12 cellular contexts compared by ENCODE assay signal in the genomic region with DNA sequence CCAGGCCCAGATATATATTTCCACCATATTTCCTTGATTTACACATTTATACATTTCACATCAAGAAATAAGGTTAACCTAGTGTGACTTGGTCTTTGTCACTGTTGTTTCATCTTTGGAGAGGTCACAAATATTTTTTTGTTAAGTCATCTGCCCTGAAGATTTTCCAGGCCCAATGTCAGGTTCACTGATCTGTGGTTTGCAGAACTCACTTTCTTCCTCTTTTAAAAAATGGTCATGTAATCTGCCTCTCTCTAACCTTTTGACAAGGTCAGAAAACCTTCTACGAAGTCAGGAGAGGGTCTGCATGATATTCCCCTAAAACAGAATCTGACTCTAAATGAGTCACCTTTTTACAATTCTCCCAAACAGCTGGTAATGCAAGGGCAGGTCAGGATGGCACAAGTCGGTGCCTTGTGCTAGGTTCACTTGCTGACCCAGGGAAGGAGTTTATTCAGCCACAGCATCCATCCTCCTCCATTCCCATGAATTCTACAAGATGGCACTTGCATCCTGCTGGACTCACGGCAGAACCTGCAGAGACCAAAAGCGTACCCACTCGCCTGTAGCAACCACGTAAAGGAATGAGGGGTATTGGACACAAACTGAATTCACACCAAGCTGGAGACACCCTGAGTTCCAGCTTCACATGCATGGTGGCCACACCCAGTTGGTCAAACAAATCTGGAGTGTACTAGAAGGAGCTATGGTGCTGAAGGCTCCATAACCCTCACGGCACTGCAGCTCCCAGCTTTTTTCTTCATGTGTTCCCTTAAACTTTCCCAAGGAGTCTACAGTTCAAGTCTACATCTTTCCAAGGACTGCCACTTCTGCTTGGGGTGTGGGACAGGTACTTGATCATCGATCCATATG. TPM values are rescaled to one million over a fixed set of nuclear protein-coding genes. Genes with fewer than 3 reads are reported as not detected.
DNase-seq lines count a peak whose midpoint lies in the region; ATAC-seq and TF ChIP-seq lines count a peak whose summit lies in the region.
"Had no signal": no experiment of that assay in that cellular context is flagged by ENCODE, and none has a peak within 500 bp of the region (broad histone marks: within the 10 kb centered on the region; RNA-seq: fewer than 3 reads in every experiment).

No MANE protein-coding gene starts in this region.

- H3K27ac Mint-ChIP-seq in HFFc6: no peak overlapping the region

- no peaks in the 10 kb centered on the region for H3K9me3 ChIP-seq in psoas muscle
- H3K9me3 ChIP-seq in testis: no peaks in the 10 kb centered on the region
- H3K9me3 ChIP-seq: ovary had no signal

- peaks cover 22% of the 10 kb centered on the region for H3K4me1 ChIP-seq in psoas muscle
- peaks cover 20% of the 10 kb centered on the region for H3K4me1 ChIP-seq in testis

- H3K27ac ChIP-seq in psoas muscle (peak overlapping the region; percentile 9), testis (no peak overlapping the region)
- H3K27ac ChIP-seq: cardiac muscle cell, KMS-11, ovary had no signal

- H3K36me3 Mint-ChIP-seq in HFFc6 (ENCODE audit: low read depth): no peaks in the 10 kb centered on the region

- H3K4me3 Mint-ChIP-seq in HFFc6: peak overlapping the region; percentile 92

- H3K36me3 ChIP-seq in psoas muscle (ENCODE audit: insufficient read depth in 1 of 2, low read depth in 1 of 2): no peaks in the 10 kb centered on the region
- no peaks in the 10 kb centered on the region for H3K36me3 ChIP-seq in testis (ENCODE audit: low read depth, missing control alignments)
- H3K36me3 ChIP-seq: cardiac muscle cell, heart left ventricle, ovary had no signal

- intact Hi-C loops in psoas muscle (cut with DNase I) (loop anchor here in 1 of 2 donors (5.0 kb wide), 1 partner anchor 46 kb away; no protein-coding TSS in a partner anchor), testis (cut with DNase I; ENCODE audit: low total_unique reads) (no loop called here)

- peaks cover 10% of the 10 kb centered on the region for H3K27me3 Mint-ChIP-seq in HFFc6 (ENCODE audit: insufficient read depth)

- 85 to 91% (median 89%) methylated on average over 8 of the region's 8 CpGs for WGBS in psoas muscle, 3 donors
- WGBS in testis, 2 donors: 78 to 81% methylated on average over 8 of the region's 8 CpGs

- H3K9me3 Mint-ChIP-seq in HFFc6: no peaks in the 10 kb centered on the region

- peaks cover 40% of the 10 kb centered on the region for H3K4me1 Mint-ChIP-seq in HFFc6 (ENCODE audit: low read depth)

- no peak for DNase-seq in HFFc6
- DNase-seq in OCI-M1 (lab: John Stamatoyannopoulos, UW): peak; percentile 92
- DNase-seq in epithelial cell of esophagus (ENCODE audit: low read depth): no peak
- no peak for DNase-seq in psoas muscle
- no peak for DNase-seq in GDM1 (lab: John Stamatoyannopoulos, UW)
- no peak for DNase-seq in stimulated activated CD4-positive, alpha-beta T cell treated with anti-CD3 and anti-CD28 coated beads, Interleukin-2, amount 100 ng/mL, for 24 hours
- DNase-seq in testis: no peak
- DNase-seq: activated CD4-positive, alpha-beta T cell treated with anti-CD3 and anti-CD28 coated beads for 4 hours; heart left ventricle; ovary had no signal

- no peak for TF ChIP-seq POLR2A in testis (IDR thresholded peaks at IDR 0.05)

- H3K4me3 ChIP-seq in epithelial cell of esophagus (ENCODE audit: low read length) (peak overlapping the region; percentile 89), psoas muscle (peak overlapping the region; percentile 80), testis (no peak overlapping the region)

- H3K27me3 ChIP-seq in psoas muscle (ENCODE audit: insufficient read depth in 3 of 3, low read length in 2 of 3) (no peaks in the 10 kb centered on the region), testis (no peaks in the 10 kb centered on the region)
- H3K27me3 ChIP-seq: cardiac muscle cell, heart left ventricle, ovary had no signal

- no peak for ATAC-seq in psoas muscle
- ATAC-seq: heart left ventricle had no signal

- TF ChIP-seq CTCF in HFFc6 (IDR thresholded peaks at IDR 0.05) (no peak), epithelial cell of esophagus (IDR thresholded peaks at IDR 0.05; ENCODE audit: insufficient read depth, low read depth, low read length, missing control alignments) (no peak), psoas muscle (IDR thresholded peaks at IDR 0.05) (no peak), testis (IDR thresholded peaks at IDR 0.05) (no peak)

RNA-seq across cellular contexts. Expression of a gene that starts 1.6 kb away (rescaled TPM):
- 10 to 100 TPM; 12.5 to 15.4 (median 13.8) TPM for total RNA-seq in HFFc6 (2021; fragmentation: NEBNext Ultra II Directional; extraction: Animal tissue kit (Norgen Biotek cat#: 25700))
- total RNA-seq in psoas muscle (10 to 100 TPM in 3 of 4 donors, 1 to 10 TPM in 1; 8.7 to 14.3 (median 13.3) TPM), testis (10 to 100 TPM; 18.4 to 18.7 TPM)
- polyA plus RNA-seq in psoas muscle (10 to 100 TPM in 1 of 3 donors, 1 to 10 TPM in 2; 3.6 to 18.2 (median 3.9) TPM), testis (ENCODE audit: insufficient read depth, low read depth, low replicate concordance) (9.8 TPM)

RNA-seq across cellular contexts. Expression of a gene that starts 14.7 kb away (rescaled TPM):
- total RNA-seq in HFFc6 (2021; fragmentation: NEBNext Ultra II Directional; extraction: Animal tissue kit (Norgen Biotek cat#: 25700)): 10 to 100 TPM; 73.9 to 90.4 (median 78.1) TPM
- total RNA-seq in psoas muscle (10 to 100 TPM; 33.2 to 52.3 (median 44.8) TPM), testis (10 to 100 TPM; 35.0 to 42.7 TPM)
- polyA plus RNA-seq in psoas muscle (10 to 100 TPM; 19.7 to 96.0 (median 26.6) TPM), testis (ENCODE audit: insufficient read depth, low read depth, low replicate concordance) (29.4 TPM)

Comparison
In these comparisons a context has a peak if more than half of its experiments do, and no peak if none do; other contexts are left out.
1. H3K4me3 ChIP-seq: peak in epithelial cell of esophagus (single experiment) and psoas muscle (single experiment); none in testis (0 of 2).